Comparison of ENCODE assay signal across 2 cellular contexts in genomic region chr5:23440703-23441102, GRCh38.
A peak's percentile ranks its signal among the peaks of the same experiment; 100 is the strongest.
TF ChIP-seq lines count a peak whose summit lies in the region.

No MANE protein-coding gene starts in this region.

TF ChIP-seq in HepG2, 621 proteins besides CTCF, POLR2A, EP300 and RAD21 (continued from another document):
- TF ChIP-seq ZBTB2 (CRISPR knock-in tag; IDR thresholded peaks at IDR 0.05; ENCODE audit: low read depth) (no peak), NFE2L2 (IDR thresholded peaks at IDR 0.05; ENCODE audit: low read length) (peak; percentile 9; the same call in 1 of the 2 replicates), MYPOP (CRISPR knock-in tag; IDR thresholded peaks at IDR 0.05) (no peak)

TF ChIP-seq in GM12878, 131 proteins besides CTCF, POLR2A, EP300 and RAD21:
- TF ChIP-seq ZNF687 (IDR thresholded peaks at IDR 0.05) = no peak
- TF ChIP-seq RCOR1 (conservative IDR thresholded peaks at IDR 0.05; ENCODE audit: low read depth, low read length) = no peak
- TF ChIP-seq ZBTB4 (CRISPR knock-in tag; IDR thresholded peaks at IDR 0.05) = no peak
- peak; percentile 9 to 36; a peak in 1 of 4 replicates for TF ChIP-seq BHLHE40 (IDR thresholded peaks at IDR 0.05; ENCODE audit: borderline replicate concordance in 1 of 2, low read depth in 2 of 2, low read length in 1 of 2)
- TF ChIP-seq ESRRA (IDR thresholded peaks at IDR 0.05; ENCODE audit: low read length) = no peak
- no peak for TF ChIP-seq RELB (IDR thresholded peaks at IDR 0.05; ENCODE audit: low read depth)
- peak; percentile 77 for TF ChIP-seq MTA2 (IDR thresholded peaks at IDR 0.05; ENCODE audit: low read depth)
- peak; percentile 86; the same call in 1 of the 2 replicates for TF ChIP-seq BACH1 (IDR thresholded peaks at IDR 0.05; ENCODE audit: borderline replicate concordance)
- TF ChIP-seq REST (IDR thresholded peaks at IDR 0.05; ENCODE audit: low read depth, low read length) = no peak
- no peak for TF ChIP-seq NFIC (IDR thresholded peaks at IDR 0.05; ENCODE audit: low read depth, low read length)
